Comparison of ENCODE assay signal across 16 cellular contexts in the genomic region with DNA sequence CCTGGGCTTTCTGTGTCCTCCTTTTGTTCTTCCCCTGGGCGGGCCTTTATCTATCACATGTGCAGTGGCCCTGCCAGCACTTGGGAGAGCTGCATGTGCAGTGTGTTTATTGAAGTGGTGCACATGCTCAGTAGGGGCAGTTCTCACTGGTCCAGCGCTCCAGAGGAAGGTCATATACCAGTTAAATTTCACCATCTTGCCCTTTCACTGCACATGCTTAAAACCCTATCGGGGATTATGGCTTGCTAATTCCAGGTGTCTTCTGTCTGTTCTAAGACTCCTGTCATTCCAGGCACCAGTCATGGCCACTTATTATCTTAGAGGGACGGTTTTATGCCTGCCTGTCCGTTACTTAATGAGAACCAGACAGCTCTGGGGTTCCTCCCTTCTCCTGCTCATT. TPM values are rescaled to one million over a fixed set of nuclear protein-coding genes. Genes with fewer than 3 reads are reported as not detected.
A peak's percentile ranks its signal among the peaks of the same experiment; 100 is the strongest.
DNase-seq lines count a peak whose midpoint lies in the region; ATAC-seq and TF ChIP-seq lines count a peak whose summit lies in the region.
"Had no signal": no experiment of that assay in that cellular context is flagged by ENCODE, and none has a peak within 500 bp of the region (broad histone marks: within the 10 kb centered on the region; RNA-seq: fewer than 3 reads in every experiment).

No MANE protein-coding gene starts in this region.

- H3K27me3 Mint-ChIP-seq in nephron progenitor cell (ENCODE audit: low read depth, poor library complexity), result peaks cover 3% of the 10 kb centered on the region

- H3K27me3 ChIP-seq in heart right ventricle (no peaks in the 10 kb centered on the region), left ventricle myocardium inferior (ENCODE audit: low read depth) (no peaks in the 10 kb centered on the region), A673 (replicated peaks; ENCODE audit: insufficient read depth, low read depth, low read length, poor library complexity) (no peaks in the 10 kb centered on the region)

- H3K4me1 Mint-ChIP-seq in nephron progenitor cell, result peaks cover 19% of the 10 kb centered on the region
- H3K4me1 Mint-ChIP-seq: CD14-positive monocyte had no signal

- intact Hi-C loops in heart right ventricle (cut with DNase I), result no loop called here
- intact Hi-C loops in left ventricle myocardium inferior (cut with micrococcal nuclease), result no loop called here
- intact Hi-C loops in A673 (cut with micrococcal nuclease; ENCODE audit: unreplicated experiment), result no loop called here

- H3K4me1 ChIP-seq in heart right ventricle (peaks cover 0 to 3% (median 0%) of the 10 kb centered on the region in 9 donors), left ventricle myocardium inferior (no peaks in the 10 kb centered on the region), A673 (ENCODE audit: insufficient read depth, low read length, poor library complexity, severe bottlenecking) (no peaks in the 10 kb centered on the region)
- H3K4me1 ChIP-seq: A549, Caco-2 had no signal

- POLR2A ChIA-PET in A673 (lab: Charles Lee; ENCODE audit: low non-redundant PET), result no interaction called here

- H3K27ac Mint-ChIP-seq in nephron progenitor cell, result peak overlapping the region; percentile 62
- H3K27ac Mint-ChIP-seq: CD14-positive monocyte had no signal

- H3K27ac ChIP-seq in heart right ventricle (no peak overlapping the region), left ventricle myocardium inferior (replicated peaks) (no peak overlapping the region), A673 (ENCODE audit: low read depth, low read length, poor library complexity, severe bottlenecking) (no peak overlapping the region)
- H3K27ac ChIP-seq: A549, PC-9 had no signal

- peaks cover 23% of the 10 kb centered on the region for H3K36me3 Mint-ChIP-seq in nephron progenitor cell (ENCODE audit: low read depth)

- H3K36me3 ChIP-seq in heart right ventricle, result peaks cover 0 to 55% (median 9%) of the 10 kb centered on the region in 9 donors
- peaks cover 39% of the 10 kb centered on the region for H3K36me3 ChIP-seq in left ventricle myocardium inferior
- no peaks in the 10 kb centered on the region for H3K36me3 ChIP-seq in A673 (ENCODE audit: insufficient read depth, low read length, poor library complexity, severe bottlenecking)

- no peak for TF ChIP-seq CTCF in heart right ventricle (IDR thresholded peaks at IDR 0.05)
- TF ChIP-seq CTCF in left ventricle myocardium inferior (IDR thresholded peaks at IDR 0.05; ENCODE audit: borderline replicate concordance), result no peak
- no peak for TF ChIP-seq CTCF in fibroblast of villous mesenchyme (IDR thresholded peaks at IDR 0.05; ENCODE audit: insufficient read depth, low read depth, low read length)
- no peak for TF ChIP-seq CTCF in nephron progenitor cell (IDR thresholded peaks at IDR 0.05)
- no peak for TF ChIP-seq CTCF in A673 (conservative IDR thresholded peaks at IDR 0.05; ENCODE audit: low read depth, low read length)

- H3K9me3 Mint-ChIP-seq in nephron progenitor cell, result no peaks in the 10 kb centered on the region

- 55 to 68% methylated on average over 5 of the region's 5 CpGs for WGBS in heart right ventricle, 2 donors

- no peak overlapping the region for H3K4me3 Mint-ChIP-seq in nephron progenitor cell
- H3K4me3 Mint-ChIP-seq: CD14-positive monocyte had no signal

- BruUV-seq in A673 (replicated peaks; lab: Mats Ljungman, UMichigan), result no TSS peak

- CTCF ChIA-PET in A673 (lab: Charles Lee), result no interaction called here

- H3K4me3 ChIP-seq in heart right ventricle, result no peak overlapping the region
- no peak overlapping the region for H3K4me3 ChIP-seq in left ventricle myocardium inferior
- no peak overlapping the region for H3K4me3 ChIP-seq in fibroblast of villous mesenchyme (ENCODE audit: low read depth, low read length)
- no peak overlapping the region for H3K4me3 ChIP-seq in A673 (ENCODE audit: low read depth, low read length, poor library complexity, severe bottlenecking)
- H3K4me3 ChIP-seq: A549, PC-9 had no signal

- H3K9me3 ChIP-seq in heart right ventricle, result no peaks in the 10 kb centered on the region
- H3K9me3 ChIP-seq in left ventricle myocardium inferior (replicated peaks), result no peaks in the 10 kb centered on the region
- H3K9me3 ChIP-seq in A673 (ENCODE audit: low read depth, low read length, poor library complexity, severe bottlenecking), result no peaks in the 10 kb centered on the region
- H3K9me3 ChIP-seq: A549, Caco-2 had no signal

- DNase-seq in heart right ventricle, result no peak
- DNase-seq in left ventricle myocardium inferior, result no peak
- peak; percentile 39 for DNase-seq in fibroblast of villous mesenchyme (ENCODE audit: low read depth)
- DNase-seq in nephron progenitor cell, result no peak
- DNase-seq in A673 (ENCODE audit: low spot score), result no peak
- no peak for DNase-seq in SHP77 treated with DMSO at 0.1 percent for 48 hours (lab: John Stamatoyannopoulos, UW)
- DNase-seq in stimulated activated CD4-positive, alpha-beta T cell treated with anti-CD3 and anti-CD28 coated beads, Interleukin-2, amount 100 ng/mL, for 48 hours, result no peak
- DNase-seq: Caco-2, KG1, NCI-H1048, NCI-H146, NCI-H345, NCI-H526 treated with DMSO at 0.1 percent for 48 hours, PC-9 had no signal

- ATAC-seq in heart right ventricle, result peak in 5 of 8 donors; percentile 32 to 73 (median 50)
- ATAC-seq: A549 had no signal

RNA-seq across cellular contexts. Expression of gene ROPN1B, which starts 52.2 kb away (rescaled TPM):
- 1 to 10 TPM; 1.2 to 4.7 (median 3.2) TPM for total RNA-seq in heart right ventricle
- polyA plus RNA-seq in heart right ventricle, result 1 to 10 TPM; 1.5 to 3.7 TPM
- total RNA-seq in left ventricle myocardium inferior, result 4.0 TPM
- total RNA-seq in fibroblast of villous mesenchyme, result 0.43 TPM in 1 of 2 replicates, not detected in the other
- not detected in 2 replicates for total RNA-seq in A673 (2021)
- total RNA-seq: Caco-2 had no signal
- polyA plus RNA-seq: A549, CD14-positive monocyte had no signal
